8 cellular contexts compared by ENCODE assay signal in genomic region chr1:92080128-92080985, GRCh38. TPM values are rescaled to one million over a fixed set of nuclear protein-coding genes. Genes with fewer than 3 reads are reported as not detected.
DNase-seq lines count a peak whose midpoint lies in the region; ATAC-seq and TF ChIP-seq lines count a peak whose summit lies in the region.

BTBD8 (plus strand) TSS chr1:92080345; CDS start chr1:92080572, 227 bp downstream.

- H4K20me1 ChIP-seq in OCI-LY7 (ENCODE audit: insufficient read depth, low read length), result no peaks in the 10 kb centered on the region

- H3K4me3 ChIP-seq in HUES6 (ENCODE audit: low read depth, low read length) (peak within 1 kb of the TSS; percentile 74), OCI-LY7 (ENCODE audit: low read depth, low read length, poor library complexity, severe bottlenecking) (peak within 1 kb of the TSS; percentile 68), epithelial cell of proximal tubule (ENCODE audit: low read depth, low read length) (peak within 1 kb of the TSS; percentile 80)

- peak within 1 kb of the TSS; percentile 73 for H3K9ac ChIP-seq in HUES6 (ENCODE audit: low read length)

- no peaks in the 10 kb centered on the region for H3K9me3 Mint-ChIP-seq in Calu3 (ENCODE audit: low read depth, unreplicated experiment)

- H3K4me1 ChIP-seq in HUES6 (ENCODE audit: control insufficient read depth, insufficient read depth, low read length) (no peaks in the 10 kb centered on the region), OCI-LY7 (ENCODE audit: insufficient read depth, low read length, poor library complexity, severe bottlenecking) (peaks cover 5% of the 10 kb centered on the region)

- no peaks in the 10 kb centered on the region for H3K27me3 Mint-ChIP-seq in Calu3 (ENCODE audit: unreplicated experiment)

- H2AFZ ChIP-seq in OCI-LY7 (ENCODE audit: low read length), result peak within 1 kb of the TSS; percentile 92

- CTCF ChIA-PET in Calu3 (lab: Charles Lee), result no interaction called here
- CTCF ChIA-PET in OCI-LY7 (lab: Charles Lee; ENCODE audit: unreplicated experiment), result no interaction called here

- H3K4me3 Mint-ChIP-seq in Calu3 (ENCODE audit: low read depth, unreplicated experiment), result peak within 1 kb of the TSS; percentile 96

- peaks cover 12% of the 10 kb centered on the region for H3K36me3 Mint-ChIP-seq in Calu3 (ENCODE audit: insufficient read depth, unreplicated experiment)

- no peaks in the 10 kb centered on the region for H3K79me2 ChIP-seq in OCI-LY7 (ENCODE audit: insufficient read depth, low read depth, low read length)

- peak within 1 kb of the TSS; percentile 72 for H3K4me2 ChIP-seq in OCI-LY7 (ENCODE audit: low read length)

- POLR2A ChIA-PET in OCI-LY7 (lab: Charles Lee), result interaction anchor here (0.6 to 1.8 kb wide), 3 partner anchors 11 to 541 kb away, joined by 3 to 6 read pairs (median 3); no protein-coding TSS in a partner anchor

- H3K27ac ChIP-seq in HUES6 (ENCODE audit: low read depth, low read length) (peak within 1 kb of the TSS; percentile 11; the same call in 1 of the 2 replicates), OCI-LY7 (ENCODE audit: low read depth, low read length, poor library complexity, severe bottlenecking) (no peak within 1 kb of the TSS)

- no peaks in the 10 kb centered on the region for H3K9me2 ChIP-seq in OCI-LY7 (ENCODE audit: insufficient read depth, low read length)

- no peaks in the 10 kb centered on the region for H3K27me3 ChIP-seq in HUES6 (ENCODE audit: control insufficient read depth, insufficient read depth, low read length)

- no peaks in the 10 kb centered on the region for H3K4me1 Mint-ChIP-seq in Calu3 (ENCODE audit: low read depth, unreplicated experiment)

- ATAC-seq in GM21515 (IDR thresholded peaks at IDR 0.05; ENCODE audit: unreplicated experiment), result peak; percentile 98

- BruUV-seq in Calu3 (replicated peaks; lab: Mats Ljungman, UMichigan) (no TSS peak), OCI-LY7 (replicated peaks; lab: Mats Ljungman, UMichigan) (no TSS peak)

- H3K36me3 ChIP-seq in HUES6 (ENCODE audit: control insufficient read depth, insufficient read depth, low read length) (no peaks in the 10 kb centered on the region), OCI-LY7 (ENCODE audit: insufficient read depth, low read length) (no peaks in the 10 kb centered on the region)

- intact Hi-C loops in Calu3 (cut with micrococcal nuclease; ENCODE audit: unreplicated experiment), result no loop called here
- intact Hi-C loops in OCI-LY7 (cut with micrococcal nuclease; ENCODE audit: unreplicated experiment), result no loop called here

- H3K9me3 ChIP-seq in HUES6 (ENCODE audit: control insufficient read depth, insufficient read depth, low read depth, low read length) (peaks cover 17% of the 10 kb centered on the region), OCI-LY7 (ENCODE audit: low read length) (0 out of 2 replicates have a peak, but pooled peaks cover 4% of the 10 kb centered on the region)

- DNase-seq in Calu3, result peak; percentile 72
- DNase-seq in OCI-LY7 (ENCODE audit: low spot score), result peak; percentile 72
- DNase-seq in activated T-cell treated with anti-CD3 and anti-CD28 coated beads for 4 hours, result peak; percentile 85
- peak; percentile 30 for DNase-seq in epithelial cell of proximal tubule (ENCODE audit: low read depth)
- DNase-seq in mucosa of gallbladder (ENCODE audit: low spot score), result peak; percentile 76
- DNase-seq in stimulated activated CD8-positive, alpha-beta memory T cell treated with anti-CD3 and anti-CD28 coated beads, Interleukin-4, amount 100 ng/mL, for 1 hour (ENCODE audit: low read depth in 2 of 2, low spot score in 1 of 2), result peak; percentile 70 to 72

- TF ChIP-seq CTCF in Calu3 (IDR thresholded peaks at IDR 0.05; ENCODE audit: unreplicated experiment) (no peak), OCI-LY7 (conservative IDR thresholded peaks at IDR 0.05; ENCODE audit: low read length) (0 out of 2 replicates have a peak, but pooled peaks have one; percentile 22), epithelial cell of proximal tubule (conservative IDR thresholded peaks at IDR 0.05; ENCODE audit: low read depth, low read length) (no peak)

- H3K27ac Mint-ChIP-seq in Calu3 (ENCODE audit: unreplicated experiment), result peak within 1 kb of the TSS; percentile 80

RNA-seq across cellular contexts. Expression of gene BTBD8, which starts in this region (rescaled TPM):
- total RNA-seq in Calu3 (2022) (3.8 and 4.0 TPM in 2 replicates), OCI-LY7 (2022) (3.3 and 3.4 TPM in 2 replicates), epithelial cell of proximal tubule (1.8 and 8.7 TPM in 2 replicates), mucosa of gallbladder (8.5 TPM)
- total RNA-seq in OCI-LY7 (2014; rRNA removed; shearing (Covaris generic)), result 0.28 TPM in 2 replicates

Comparison
In these comparisons a context has a peak if more than half of its experiments do, and no peak if none do; other contexts are left out.
1. DNase-seq: peak in every context shown above with its lines; median percentile 85 in activated T-cell treated with anti-CD3 and anti-CD28 coated beads for 4 hours; 76 in mucosa of gallbladder; 72 in Calu3; 72 in OCI-LY7; 71 in stimulated activated CD8-positive, alpha-beta memory T cell treated with anti-CD3 and anti-CD28 coated beads, Interleukin-4, amount 100 ng/mL, for 1 hour; 30 in epithelial cell of proximal tubule.